14 cellular contexts compared by ENCODE assay signal in genomic region chr5:132483101-132483500, GRCh38. TPM values are rescaled to one million over a fixed set of nuclear protein-coding genes. Genes with fewer than 3 reads are reported as not detected.
DNase-seq lines count a peak whose midpoint lies in the region; ATAC-seq and TF ChIP-seq lines count a peak whose summit lies in the region.
"Had no signal": no experiment of that assay in that cellular context is flagged by ENCODE, and none has a peak within 500 bp of the region (broad histone marks: within the 10 kb centered on the region; RNA-seq: fewer than 3 reads in every experiment).

No MANE protein-coding gene starts in this region.

- H3K4me3 Mint-ChIP-seq in activated CD8-positive, alpha-beta T cell treated with anti-CD3 and anti-CD28 coated beads for 36 hours = no peak overlapping the region
- H3K4me3 Mint-ChIP-seq in activated CD8-positive, alpha-beta T cell treated with anti-CD3 and anti-CD28 coated beads, Interleukin-2, amount 10 ng/mL, durations not matched to agents 7 days and 5 days = no peak overlapping the region
- H3K4me3 Mint-ChIP-seq in T-helper 17 cell = peak overlapping the region; percentile 78
- peak overlapping the region; percentile 77 to 98 for H3K4me3 Mint-ChIP-seq in effector memory CD8-positive, alpha-beta T cell
- no peak overlapping the region for H3K4me3 Mint-ChIP-seq in stimulated activated effector memory CD8-positive, alpha-beta T cell treated with anti-CD3 and anti-CD28 coated beads, Interleukin-12 subunit alpha, Interleukin-12 subunit beta, amount 100 ng/mL, for 72 hours

- H3K9me3 Mint-ChIP-seq in activated CD8-positive, alpha-beta T cell treated with anti-CD3 and anti-CD28 coated beads for 36 hours = no peaks in the 10 kb centered on the region
- H3K9me3 Mint-ChIP-seq in activated CD8-positive, alpha-beta T cell treated with anti-CD3 and anti-CD28 coated beads, Interleukin-2, amount 10 ng/mL, durations not matched to agents 7 days and 5 days (ENCODE audit: insufficient read depth) = no peaks in the 10 kb centered on the region
- no peaks in the 10 kb centered on the region for H3K9me3 Mint-ChIP-seq in effector memory CD8-positive, alpha-beta T cell
- no peaks in the 10 kb centered on the region for H3K9me3 Mint-ChIP-seq in stimulated activated effector memory CD8-positive, alpha-beta T cell treated with anti-CD3 and anti-CD28 coated beads, Interleukin-12 subunit alpha, Interleukin-12 subunit beta, amount 100 ng/mL, for 72 hours

- CTCF ChIA-PET in activated CD8-positive, alpha-beta T cell treated with anti-CD3 and anti-CD28 coated beads for 36 hours (lab: Charles Lee) = interaction anchor here (0.7 to 2.1 kb wide), 6 partner anchors 12 to 381 kb away, joined by 3 to 6 read pairs (median 4); no protein-coding TSS in a partner anchor
- CTCF ChIA-PET in activated CD8-positive, alpha-beta T cell treated with anti-CD3 and anti-CD28 coated beads, Interleukin-2, amount 10 ng/mL, durations not matched to agents 7 days and 5 days (lab: Charles Lee) = no interaction called here

- peak overlapping the region; percentile 90 for H3K27ac Mint-ChIP-seq in activated CD8-positive, alpha-beta T cell treated with anti-CD3 and anti-CD28 coated beads for 36 hours
- H3K27ac Mint-ChIP-seq in activated CD8-positive, alpha-beta T cell treated with anti-CD3 and anti-CD28 coated beads, Interleukin-2, amount 10 ng/mL, durations not matched to agents 7 days and 5 days = no peak overlapping the region
- H3K27ac Mint-ChIP-seq in T-helper 17 cell = peak overlapping the region; percentile 100
- peak overlapping the region; percentile 97 to 99 for H3K27ac Mint-ChIP-seq in effector memory CD8-positive, alpha-beta T cell
- H3K27ac Mint-ChIP-seq in stimulated activated effector memory CD8-positive, alpha-beta T cell treated with anti-CD3 and anti-CD28 coated beads, Interleukin-12 subunit alpha, Interleukin-12 subunit beta, amount 100 ng/mL, for 72 hours = peak overlapping the region; percentile 97

- POLR2A ChIA-PET in activated CD8-positive, alpha-beta T cell treated with anti-CD3 and anti-CD28 coated beads for 36 hours (lab: Charles Lee) = interaction anchor here (0.7 to 36.6 kb wide), 12 partner anchors 7 to 189 kb away, joined by 3 to 1641 read pairs (median 72); partner anchors contain the start of gene IRF1
- POLR2A ChIA-PET in activated CD8-positive, alpha-beta T cell treated with anti-CD3 and anti-CD28 coated beads, Interleukin-2, amount 10 ng/mL, durations not matched to agents 7 days and 5 days (lab: Charles Lee) = interaction anchor here (0.8 to 22.6 kb wide), 10 partner anchors 11 to 75 kb away, joined by 3 to 720 read pairs (median 126); partner anchors contain the start of gene IRF1

- H3K4me1 Mint-ChIP-seq in activated CD8-positive, alpha-beta T cell treated with anti-CD3 and anti-CD28 coated beads for 36 hours (ENCODE audit: low read depth) = peaks cover 80% of the 10 kb centered on the region
- peaks cover 87% of the 10 kb centered on the region for H3K4me1 Mint-ChIP-seq in activated CD8-positive, alpha-beta T cell treated with anti-CD3 and anti-CD28 coated beads, Interleukin-2, amount 10 ng/mL, durations not matched to agents 7 days and 5 days (ENCODE audit: low read depth)
- H3K4me1 Mint-ChIP-seq in T-helper 17 cell = peaks cover 71% of the 10 kb centered on the region
- peaks cover 75 to 83% of the 10 kb centered on the region in 2 donors for H3K4me1 Mint-ChIP-seq in effector memory CD8-positive, alpha-beta T cell (ENCODE audit: low read depth in 2 of 2)
- peaks cover 90% of the 10 kb centered on the region for H3K4me1 Mint-ChIP-seq in stimulated activated effector memory CD8-positive, alpha-beta T cell treated with anti-CD3 and anti-CD28 coated beads, Interleukin-12 subunit alpha, Interleukin-12 subunit beta, amount 100 ng/mL, for 72 hours

- TF ChIP-seq CTCF in activated CD8-positive, alpha-beta T cell treated with anti-CD3 and anti-CD28 coated beads for 36 hours (IDR thresholded peaks at IDR 0.05) = no peak

- intact Hi-C loops in activated CD8-positive, alpha-beta T cell treated with anti-CD3 and anti-CD28 coated beads for 36 hours (cut with micrococcal nuclease) = no loop called here

- H3K9me3 ChIP-seq in T-helper 17 cell (ENCODE audit: control insufficient read depth, low read length, poor library complexity, severe bottlenecking) = no peaks in the 10 kb centered on the region
- H3K9me3 ChIP-seq: colonic mucosa had no signal

- peak; percentile 26 for DNase-seq in activated CD8-positive, alpha-beta T cell treated with anti-CD3 and anti-CD28 coated beads for 36 hours
- no peak for DNase-seq in activated CD8-positive, alpha-beta T cell treated with anti-CD3 and anti-CD28 coated beads, Interleukin-2, amount 10 ng/mL, durations not matched to agents 7 days and 5 days
- DNase-seq in T-helper 17 cell = peak in 2 of 3 donors; percentile 6 to 8
- no peak for DNase-seq in effector memory CD8-positive, alpha-beta T cell
- no peak for DNase-seq in stimulated activated effector memory CD8-positive, alpha-beta T cell treated with anti-CD3 and anti-CD28 coated beads, Interleukin-12 subunit alpha, Interleukin-12 subunit beta, amount 100 ng/mL, for 72 hours (ENCODE audit: low spot score in 2 of 2)
- no peak for DNase-seq in DMS53 treated with DMSO at 0.1 percent for 48 hours (lab: John Stamatoyannopoulos, UW; ENCODE audit: unreplicated experiment)
- DNase-seq: Calu3, colonic mucosa, KG1, NCI-H1105 treated with DMSO at 0.1 percent for 48 hours, NCI-H226, SHP77 had no signal

- no peak for TF ChIP-seq POLR2A in GM18505 (IDR thresholded peaks at IDR 0.05; ENCODE audit: borderline replicate concordance, extremely low read depth, insufficient read depth, insufficient read length)

- H3K36me3 Mint-ChIP-seq in activated CD8-positive, alpha-beta T cell treated with anti-CD3 and anti-CD28 coated beads for 36 hours (ENCODE audit: low read depth) = peaks cover 54% of the 10 kb centered on the region
- peaks cover 68% of the 10 kb centered on the region for H3K36me3 Mint-ChIP-seq in activated CD8-positive, alpha-beta T cell treated with anti-CD3 and anti-CD28 coated beads, Interleukin-2, amount 10 ng/mL, durations not matched to agents 7 days and 5 days (ENCODE audit: low read depth)
- peaks cover 11% of the 10 kb centered on the region for H3K36me3 Mint-ChIP-seq in T-helper 17 cell (ENCODE audit: low read depth)
- H3K36me3 Mint-ChIP-seq in effector memory CD8-positive, alpha-beta T cell (ENCODE audit: insufficient read depth) = peaks cover 100% of the 10 kb centered on the region
- H3K36me3 Mint-ChIP-seq in stimulated activated effector memory CD8-positive, alpha-beta T cell treated with anti-CD3 and anti-CD28 coated beads, Interleukin-12 subunit alpha, Interleukin-12 subunit beta, amount 100 ng/mL, for 72 hours = peaks cover 100% of the 10 kb centered on the region

- ATAC-seq in activated CD8-positive, alpha-beta T cell treated with anti-CD3 and anti-CD28 coated beads for 36 hours = no peak
- ATAC-seq in activated CD8-positive, alpha-beta T cell treated with anti-CD3 and anti-CD28 coated beads, Interleukin-2, amount 10 ng/mL, durations not matched to agents 7 days and 5 days = no peak
- ATAC-seq in T-helper 17 cell (no peak), HG02759 (IDR thresholded peaks at IDR 0.05; ENCODE audit: unreplicated experiment) (no peak), GM18505 (IDR thresholded peaks at IDR 0.05; ENCODE audit: unreplicated experiment) (no peak)
- no peak for ATAC-seq in effector memory CD8-positive, alpha-beta T cell (replicated peaks)
- ATAC-seq in stimulated activated effector memory CD8-positive, alpha-beta T cell treated with anti-CD3 and anti-CD28 coated beads, Interleukin-12 subunit alpha, Interleukin-12 subunit beta, amount 100 ng/mL, for 72 hours = no peak

- H3K27me3 Mint-ChIP-seq in activated CD8-positive, alpha-beta T cell treated with anti-CD3 and anti-CD28 coated beads for 36 hours = no peaks in the 10 kb centered on the region
- H3K27me3 Mint-ChIP-seq in activated CD8-positive, alpha-beta T cell treated with anti-CD3 and anti-CD28 coated beads, Interleukin-2, amount 10 ng/mL, durations not matched to agents 7 days and 5 days (ENCODE audit: low read depth) = no peaks in the 10 kb centered on the region
- no peaks in the 10 kb centered on the region for H3K27me3 Mint-ChIP-seq in T-helper 17 cell
- H3K27me3 Mint-ChIP-seq in effector memory CD8-positive, alpha-beta T cell = no peaks in the 10 kb centered on the region

RNA-seq across cellular contexts. Expression of gene IRF1, which starts 7.5 kb away (rescaled TPM):
- total RNA-seq in activated CD8-positive, alpha-beta T cell treated with anti-CD3 and anti-CD28 coated beads for 36 hours = 100 to 1,000 TPM; 121 to 128 TPM
- total RNA-seq in activated CD8-positive, alpha-beta T cell treated with anti-CD3 and anti-CD28 coated beads, Interleukin-2, amount 10 ng/mL, durations not matched to agents 7 days and 5 days = 100 to 1,000 TPM; 221 to 228 TPM
- 100 to 1,000 TPM; 590 to 639 TPM for total RNA-seq in T-helper 17 cell

Comparison
In these comparisons a context has a peak if more than half of its experiments do, and no peak if none do; other contexts are left out.
1. DNase-seq: peak in activated CD8-positive, alpha-beta T cell treated with anti-CD3 and anti-CD28 coated beads for 36 hours (single experiment) and T-helper 17 cell (2 of 3); none in activated CD8-positive, alpha-beta T cell treated with anti-CD3 and anti-CD28 coated beads, Interleukin-2, amount 10 ng/mL, durations not matched to agents 7 days and 5 days (single experiment), effector memory CD8-positive, alpha-beta T cell (0 of 3), stimulated activated effector memory CD8-positive, alpha-beta T cell treated with anti-CD3 and anti-CD28 coated beads, Interleukin-12 subunit alpha, Interleukin-12 subunit beta, amount 100 ng/mL, for 72 hours (0 of 2) and DMS53 treated with DMSO at 0.1 percent for 48 hours (single experiment).
2. H3K4me3 Mint-ChIP-seq: peak in T-helper 17 cell (single experiment) and effector memory CD8-positive, alpha-beta T cell (2 of 2); none in activated CD8-positive, alpha-beta T cell treated with anti-CD3 and anti-CD28 coated beads for 36 hours (single experiment), activated CD8-positive, alpha-beta T cell treated with anti-CD3 and anti-CD28 coated beads, Interleukin-2, amount 10 ng/mL, durations not matched to agents 7 days and 5 days (single experiment) and stimulated activated effector memory CD8-positive, alpha-beta T cell treated with anti-CD3 and anti-CD28 coated beads, Interleukin-12 subunit alpha, Interleukin-12 subunit beta, amount 100 ng/mL, for 72 hours (single experiment).